ENCODE assay signal across 15 cellular contexts in genomic region chr6:37954791-37955190, GRCh38.
A peak's percentile ranks its signal among the peaks of the same experiment; 100 is the strongest.
DNase-seq lines count a peak whose midpoint lies in the region; ATAC-seq, FAIRE-seq and TF ChIP-seq lines count a peak whose summit lies in the region.
"Had no signal": no experiment of that assay in that cellular context is flagged by ENCODE, and none has a peak within 500 bp of the region (broad histone marks: within the 10 kb centered on the region; RNA-seq: fewer than 3 reads in every experiment).

No MANE protein-coding gene starts in this region.

- no peaks in the 10 kb centered on the region for H3K27me3 Mint-ChIP-seq in WTC11 (ENCODE audit: low read depth)
- H3K27me3 Mint-ChIP-seq: B cell had no signal

- CTCF ChIA-PET in WTC11 (lab: Charles Lee), result interaction anchor here (0.6 kb wide), 1 partner anchor 250 kb away, joined by 3 read pairs; no protein-coding TSS in a partner anchor

- H3K9me3 Mint-ChIP-seq in WTC11, result no peaks in the 10 kb centered on the region
- H3K9me3 Mint-ChIP-seq: CD8-positive, alpha-beta T cell; H9 had no signal

- FAIRE-seq in GM12892 (lab: Jason Lieb, UNC), result peak; percentile 42
- FAIRE-seq: HTR-8/SVneo, K562 had no signal

- DNase-seq in GM12892 (ENCODE audit: insufficient read length) (no peak), WTC11 (ENCODE audit: low spot score) (no peak), iPS-NIHi7 (ENCODE audit: extremely low spot score) (peak; percentile 34), occipital lobe (lab: John Stamatoyannopoulos, UW) (no peak), T-helper 9 cell (no peak), dedifferentiated amniotic fluid mesenchymal stem cell (ENCODE audit: extremely low spot score) (no peak)
- DNase-seq: Calu3; CD8-positive, alpha-beta T cell; GDM1; GOT3; H9; IMR-90 had no signal

- TF ChIP-seq POLR2A in GM12892 (IDR thresholded peaks at IDR 0.05; ENCODE audit: low read depth, low read length), result no peak

- H3K36me3 Mint-ChIP-seq in WTC11, result no peaks in the 10 kb centered on the region

- H3K4me3 Mint-ChIP-seq in WTC11, result no peak overlapping the region
- H3K4me3 Mint-ChIP-seq: B cell; CD8-positive, alpha-beta T cell; H9 had no signal

- ATAC-seq in WTC11, result peak; percentile 90
- ATAC-seq: CD8-positive, alpha-beta T cell; K562 had no signal

- no peak overlapping the region for H3K27ac Mint-ChIP-seq in WTC11
- H3K27ac Mint-ChIP-seq: B cell; CD8-positive, alpha-beta T cell; H9 had no signal

- TF ChIP-seq CTCF in WTC11 (IDR thresholded peaks at IDR 0.05), result no peak

- peaks cover 17% of the 10 kb centered on the region for H3K4me1 Mint-ChIP-seq in WTC11

- POLR2A ChIA-PET in WTC11 (lab: Charles Lee), result interaction anchor here (0.6 kb wide), 1 partner anchor 142 kb away, joined by 4 read pairs; no protein-coding TSS in a partner anchor

TF ChIP-seq in WTC11, 78 proteins besides CTCF, POLR2A, EP300 and RAD21:
- no peak for TF ChIP-seq PRRX2 (CRISPR knock-in tag; IDR thresholded peaks at IDR 0.05)
- no peak for TF ChIP-seq FOXP1 (CRISPR knock-in tag; IDR thresholded peaks at IDR 0.05; ENCODE audit: borderline replicate concordance)
- TF ChIP-seq ELF4 (CRISPR knock-in tag; IDR thresholded peaks at IDR 0.05; ENCODE audit: low read depth), result no peak
- no peak for TF ChIP-seq NR1H2 (CRISPR knock-in tag; IDR thresholded peaks at IDR 0.05)
- TF ChIP-seq RORB (CRISPR knock-in tag; IDR thresholded peaks at IDR 0.05), result no peak
- TF ChIP-seq SMAD4 (CRISPR knock-in tag; IDR thresholded peaks at IDR 0.05), result no peak
- no peak for TF ChIP-seq ZNF263 (CRISPR knock-in tag; IDR thresholded peaks at IDR 0.05; ENCODE audit: low read depth)
